Comparison of ENCODE assay signal across 19 cellular contexts in the genomic region with DNA sequence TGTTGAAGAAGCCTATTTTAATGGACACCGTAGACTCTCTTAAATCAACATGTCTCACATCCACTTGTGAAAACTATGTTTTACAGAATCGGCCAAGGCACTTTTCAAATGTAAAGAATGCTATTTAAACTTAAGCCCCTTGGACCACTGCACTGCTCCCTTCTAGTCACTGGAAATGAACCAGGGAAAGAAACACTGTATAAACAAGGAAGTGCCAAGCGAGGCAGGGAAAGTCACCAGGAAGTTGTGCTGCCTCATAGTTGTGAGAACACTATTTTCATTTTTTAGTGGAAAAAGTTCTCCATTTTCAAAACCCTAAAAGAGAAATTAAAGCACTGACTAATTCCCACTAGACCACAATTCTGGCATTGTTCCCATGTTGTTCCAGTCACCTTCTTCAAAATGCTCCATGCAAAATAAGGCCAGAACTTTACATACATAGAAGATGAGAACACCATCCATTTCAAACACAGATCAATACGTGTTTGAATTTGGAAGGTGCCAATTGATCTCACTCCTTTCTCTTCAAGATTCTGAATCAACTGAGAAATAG. TPM values are rescaled to one million over a fixed set of nuclear protein-coding genes. Genes with fewer than 3 reads are reported as not detected.
"Had no signal": no experiment of that assay in that cellular context is flagged by ENCODE, and none has a peak within 500 bp of the region (broad histone marks: within the 10 kb centered on the region; RNA-seq: fewer than 3 reads in every experiment).

No MANE protein-coding gene starts in this region.

- H3K9me3 Mint-ChIP-seq: dendritic cell treated with granulocyte-macrophage colony-stimulating factor and Interleukin-4, amounts not matched to agents 40 ng/mL and 50 ng/mL, for 4 days had no signal

- H3K27me3 ChIP-seq: sigmoid colon, upper lobe of left lung had no signal

- ATAC-seq: activated CD4-positive, CD25-positive, alpha-beta regulatory T cell treated with anti-CD3 and anti-CD28 coated beads, Interleukin-2, amount 50 U/mL, for 24 hours; activated CD8-positive, alpha-beta T cell treated with anti-CD3 and anti-CD28 coated beads for 36 hours; activated T-cell treated with anti-CD3 and anti-CD28 coated beads, Interleukin-2, amount 50 U/mL, for 72 hours; lower lobe of right lung; mucosa of descending colon had no signal

- H3K4me3 ChIP-seq: lower lobe of right lung, mucosa of descending colon, prostate gland, sigmoid colon, upper lobe of left lung had no signal

- H3K36me3 Mint-ChIP-seq: brain had no signal

- H3K36me3 ChIP-seq: lower lobe of right lung, prostate gland, sigmoid colon, upper lobe of left lung had no signal

- H3K4me3 Mint-ChIP-seq: activated CD8-positive, alpha-beta T cell treated with anti-CD3 and anti-CD28 coated beads for 36 hours; activated T-cell treated with anti-CD3 and anti-CD28 coated beads, Interleukin-2, amount 50 U/mL, for 72 hours; brain; dendritic cell treated with granulocyte-macrophage colony-stimulating factor and Interleukin-4, amounts not matched to agents 40 ng/mL and 50 ng/mL, for 4 days; nephron had no signal

- DNase-seq: activated CD8-positive, alpha-beta memory T cell treated with anti-CD3 and anti-CD28 coated beads, Interleukin-2, amount 50 U/mL, for 4 hours; activated CD8-positive, alpha-beta T cell treated with anti-CD3 and anti-CD28 coated beads for 36 hours; activated T-cell treated with anti-CD3 and anti-CD28 coated beads, Interleukin-2, amount 50 U/mL, for 72 hours; amniotic stem cell; cerebellar nuclear complex; hypothalamus; kidney glomerular epithelial cell; lower lobe of right lung; mucosa of descending colon; sigmoid colon; stimulated activated CD4-positive, alpha-beta T cell treated with anti-CD3 and anti-CD28 coated beads, Interleukin-12 subunit alpha, Interleukin-12 subunit beta, amount 100 ng/mL, for 4 hours; stimulated activated naive CD4-positive, alpha-beta T cell treated with Interleukin-2 at 50 U/mL for 16 hours; upper lobe of left lung had no signal

- H3K27ac ChIP-seq: lower lobe of right lung, prostate gland, sigmoid colon, upper lobe of left lung had no signal

- H3K27me3 Mint-ChIP-seq: activated CD8-positive, alpha-beta T cell treated with anti-CD3 and anti-CD28 coated beads for 36 hours; dendritic cell treated with granulocyte-macrophage colony-stimulating factor and Interleukin-4, amounts not matched to agents 40 ng/mL and 50 ng/mL, for 4 days had no signal

- H3K27ac Mint-ChIP-seq: activated T-cell treated with anti-CD3 and anti-CD28 coated beads, Interleukin-2, amount 50 U/mL, for 72 hours; brain; dendritic cell treated with granulocyte-macrophage colony-stimulating factor and Interleukin-4, amounts not matched to agents 40 ng/mL and 50 ng/mL, for 4 days; nephron had no signal

- H3K9me3 ChIP-seq: lower lobe of right lung, mucosa of descending colon, prostate gland, sigmoid colon, upper lobe of left lung had no signal

- H3K4me1 ChIP-seq: lower lobe of right lung, prostate gland, upper lobe of left lung had no signal

RNA-seq across cellular contexts. Expression of a gene that starts 13.5 kb away (rescaled TPM):
- total RNA-seq: epithelial cell of proximal tubule had no signal
